9 cellular contexts compared by ENCODE assay signal in the genomic region with DNA sequence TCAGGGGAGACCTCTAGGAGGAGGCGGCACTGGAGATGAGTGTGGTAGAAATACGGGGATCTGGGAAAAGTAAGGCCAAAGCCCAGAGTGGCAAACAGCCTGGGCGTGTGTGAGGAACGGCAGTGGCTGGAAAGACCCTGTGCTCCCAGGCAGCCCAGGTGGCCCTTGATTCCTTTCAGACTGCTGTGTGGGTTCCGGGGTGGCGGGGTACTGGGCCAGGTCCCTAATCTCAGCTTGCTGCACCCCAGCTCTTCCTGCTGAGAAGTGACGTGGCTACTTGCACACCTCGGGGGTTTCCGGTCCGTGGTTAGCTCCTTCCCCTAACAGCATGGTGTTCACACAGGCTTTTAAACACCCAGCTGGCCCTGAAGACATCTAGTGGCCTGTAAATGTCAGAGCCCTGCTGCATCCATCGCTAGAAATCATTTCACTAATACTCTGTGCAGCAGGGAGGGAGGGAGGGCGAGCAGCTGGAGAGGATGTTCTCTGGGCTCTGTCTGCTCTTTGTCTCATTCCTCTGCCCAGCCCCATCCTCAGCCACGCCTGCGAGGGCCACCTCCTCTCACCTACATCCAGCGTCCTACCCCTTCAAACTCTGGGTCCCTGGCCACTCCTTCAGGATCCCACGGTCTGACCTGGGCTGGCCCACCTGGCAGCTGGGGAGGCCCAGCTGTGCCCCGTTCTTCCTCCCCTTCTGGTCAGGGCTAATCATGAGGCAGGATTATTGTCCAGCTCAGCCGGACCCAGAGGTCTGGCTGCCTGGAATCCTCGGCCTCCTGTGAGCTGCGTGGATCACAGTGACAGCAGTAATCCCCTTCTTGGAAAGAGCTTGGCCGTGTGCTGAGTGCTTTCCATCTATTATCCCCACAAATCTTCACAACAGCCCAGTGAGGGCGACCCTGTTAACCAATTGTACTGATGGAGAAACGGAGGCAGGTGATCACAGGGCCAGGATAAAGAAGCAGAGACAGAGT. TPM values are rescaled to one million over a fixed set of nuclear protein-coding genes. Genes with fewer than 3 reads are reported as not detected.
DNase-seq lines count a peak whose midpoint lies in the region; ATAC-seq and TF ChIP-seq lines count a peak whose summit lies in the region.
"Had no signal": no experiment of that assay in that cellular context is flagged by ENCODE, and none has a peak within 500 bp of the region (broad histone marks: within the 10 kb centered on the region; RNA-seq: fewer than 3 reads in every experiment).

No MANE protein-coding gene starts in this region.

- no peaks in the 10 kb centered on the region for H3K9me3 ChIP-seq in ovary
- H3K9me3 ChIP-seq in PC-9 (ENCODE audit: insufficient read depth, low read depth) = no peaks in the 10 kb centered on the region

- 77 to 85% (median 81%) methylated on average over 23 of the region's 23 CpGs for WGBS in ovary, 3 donors

- intact Hi-C loops in cardiac septum (cut with DNase I) (no loop called here), ovary (cut with DNase I) (no loop called here), PC-9 (cut with micrococcal nuclease; ENCODE audit: unreplicated experiment) (no loop called here)

- peaks cover 27% of the 10 kb centered on the region for H3K79me2 ChIP-seq in PC-9 (ENCODE audit: low read depth)

- CTCF ChIA-PET in PC-9 (lab: Charles Lee) = no interaction called here

- H3K27me3 ChIP-seq in ovary (no peaks in the 10 kb centered on the region), PC-9 (ENCODE audit: insufficient read depth, low read depth) (no peaks in the 10 kb centered on the region)

- no TSS peak for BruUV-seq in PC-9 (replicated peaks; lab: Mats Ljungman, UMichigan)

- no peaks in the 10 kb centered on the region for H3K9me2 ChIP-seq in PC-9 (ENCODE audit: insufficient read depth)

- TF ChIP-seq CTCF in ovary (IDR thresholded peaks at IDR 0.05) (no peak), PC-9 (conservative IDR thresholded peaks at IDR 0.05) (no peak)

- peak; percentile 85 for DNase-seq in activated CD4-positive, alpha-beta T cell treated with anti-CD3 and anti-CD28 coated beads, Interleukin-2, amount 50 U/mL, for 1 hour
- peak; percentile 93 for DNase-seq in cardiac septum (ENCODE audit: low spot score)
- DNase-seq in stimulated activated CD8-positive, alpha-beta memory T cell treated with anti-CD3 and anti-CD28 coated beads, Interleukin-2, amount 100 ng/mL, for 1 hour (ENCODE audit: low read depth in 2 of 2) = peak; percentile 74 to 84
- DNase-seq in occipital lobe (lab: John Stamatoyannopoulos, UW) = no peak
- no peak for DNase-seq in ovary
- DNase-seq in PC-9 = no peak

- no peak for TF ChIP-seq POLR2A in ovary (IDR thresholded peaks at IDR 0.05)

- H3K27ac ChIP-seq in ovary = no peak overlapping the region
- H3K27ac ChIP-seq in PC-9 = no peak overlapping the region

- H3K4me1 ChIP-seq in ovary (ENCODE audit: insufficient read depth) (peaks cover 5% of the 10 kb centered on the region), PC-9 (replicated peaks; ENCODE audit: insufficient read depth) (0 out of 2 replicates have a peak, but pooled peaks cover under 1% of the 10 kb centered on the region)

- H3K36me3 ChIP-seq in ovary = no peaks in the 10 kb centered on the region
- H3K36me3 ChIP-seq in PC-9 (ENCODE audit: low read depth) = peaks cover 5% of the 10 kb centered on the region; the same call in 1 of the 2 replicates

- POLR2A ChIA-PET in PC-9 (lab: Charles Lee; ENCODE audit: unreplicated experiment) = interaction anchor here (0.5 kb wide), 1 partner anchor 57 kb away, joined by 4 read pairs; no protein-coding TSS in a partner anchor

- no peaks in the 10 kb centered on the region for H3F3A ChIP-seq in PC-9 (ENCODE audit: insufficient read depth, low read depth)

- ATAC-seq in GM19324 (IDR thresholded peaks at IDR 0.05; ENCODE audit: low FRiP score, unreplicated experiment) (peak; percentile 61), HG03280 (IDR thresholded peaks at IDR 0.05; ENCODE audit: unreplicated experiment) (peak; percentile 84)

- no peak overlapping the region for H3K4me3 ChIP-seq in ovary
- H3K4me3 ChIP-seq in PC-9 = no peak overlapping the region

- H3K4me2 ChIP-seq in PC-9 = no peak overlapping the region

- no peak for TF ChIP-seq EP300 in ovary (IDR thresholded peaks at IDR 0.05)

- H4K20me1 ChIP-seq in PC-9 (ENCODE audit: insufficient read depth) = no peaks in the 10 kb centered on the region; the same call in 1 of the 2 replicates

- no peak overlapping the region for H2AFZ ChIP-seq in PC-9

RNA-seq across cellular contexts. Expression of a gene that starts 7.2 kb away (rescaled TPM):
- 13.0 TPM for total RNA-seq in cardiac septum
- 19.2 TPM for total RNA-seq in occipital lobe
- 10 to 100 TPM; 10.7 to 15.8 (median 12.3) TPM for total RNA-seq in ovary
- 10 to 100 TPM in 1 of 2 donors, 1 to 10 TPM in 1; 9.5 to 12.9 TPM for polyA plus RNA-seq in ovary
- 27.2 and 36.1 TPM in 2 replicates for total RNA-seq in PC-9 (2021)

RNA-seq across cellular contexts. Expression of a gene that starts 29.2 kb away (rescaled TPM):
- not detected for total RNA-seq in cardiac septum
- total RNA-seq in occipital lobe = not detected
- total RNA-seq in ovary = under 1 TPM in 5 of 7 donors, not detected in 2; 0.35 to 0.80 (median 0.37) TPM
- under 1 TPM in 1 of 2 donors, not detected in 1; 0.17 TPM for polyA plus RNA-seq in ovary
- 326 and 355 TPM in 2 replicates for total RNA-seq in PC-9 (2021)
- total RNA-seq: skeletal muscle tissue had no signal

RNA-seq across cellular contexts. Expression of a gene that starts 46.0 kb away (rescaled TPM):
- total RNA-seq in cardiac septum = 3.9 TPM
- total RNA-seq in occipital lobe = 9.5 TPM
- 10 to 100 TPM in 5 of 7 donors, 1 to 10 TPM in 2; 9.2 to 15.4 (median 10.5) TPM for total RNA-seq in ovary
- 10 to 100 TPM; 12.4 to 13.3 TPM for polyA plus RNA-seq in ovary
- 30.8 and 31.9 TPM in 2 replicates for total RNA-seq in PC-9 (2021)

RNA-seq across cellular contexts. Expression of a gene that starts 56.4 kb away (rescaled TPM):
- total RNA-seq in cardiac septum (23.4 TPM), occipital lobe (11.5 TPM), ovary (10 to 100 TPM in 5 of 7 donors, 1 to 10 TPM in 2; 6.9 to 27.8 (median 20.4) TPM), PC-9 (2021) (23.8 and 30.6 TPM in 2 replicates)
- 10 to 100 TPM; 14.6 to 20.9 TPM for polyA plus RNA-seq in ovary

Comparison
In these comparisons a context has a peak if more than half of its experiments do, and no peak if none do; other contexts are left out.
1. DNase-seq: peak in activated CD4-positive, alpha-beta T cell treated with anti-CD3 and anti-CD28 coated beads, Interleukin-2, amount 50 U/mL, for 1 hour (single experiment), cardiac septum (single experiment) and stimulated activated CD8-positive, alpha-beta memory T cell treated with anti-CD3 and anti-CD28 coated beads, Interleukin-2, amount 100 ng/mL, for 1 hour (2 of 2); none in occipital lobe (single experiment), ovary (0 of 5) and PC-9 (0 of 2).
2. RNA of a gene that starts 29.2 kb away (total RNA-seq): 326 to 355 TPM in PC-9; 0.35 to 0.80 TPM in ovary, not detected in cardiac septum (single experiment) and not detected in occipital lobe (single experiment); every median in the first group is over 100 times any median in the second.